Comparison of ENCODE assay signal across 27 cellular contexts in genomic region chr4:102774254-102774653, GRCh38.
"Had no signal": no experiment of that assay in that cellular context is flagged by ENCODE, and none has a peak within 500 bp of the region (broad histone marks: within the 10 kb centered on the region; RNA-seq: fewer than 3 reads in every experiment).

No MANE protein-coding gene starts in this region.

- H3K4me1 ChIP-seq: suprapubic skin, testis, tibial artery, tibial nerve, upper lobe of right lung, uterus, vagina had no signal

- H3K27me3 ChIP-seq: stomach, suprapubic skin, testis, thyroid gland, tibial artery, tibial nerve, transverse colon, upper lobe of left lung, upper lobe of right lung, uterus, vagina had no signal

- DNase-seq: stimulated activated CD4-positive, alpha-beta T cell treated with anti-CD3 and anti-CD28 coated beads, Interleukin-2, amount 100 ng/mL, for 48 hours; stimulated activated CD4-positive, alpha-beta T cell treated with anti-CD3 and anti-CD28 coated beads, Interleukin-4, amount 100 ng/mL, for 1 hour; stimulated activated CD4-positive, alpha-beta T cell treated with anti-CD3 and anti-CD28 coated beads, Interleukin-4, amount 100 ng/mL, for 24 hours; stimulated activated CD4-positive, alpha-beta T cell treated with anti-CD3 and anti-CD28 coated beads, Interleukin-4, amount 100 ng/mL, for 4 hours; stimulated activated CD8-positive, alpha-beta memory T cell treated with anti-CD3 and anti-CD28 coated beads, Interleukin-4, amount 100 ng/mL, for 48 hours; stimulated activated naive B cell treated with anti-CD40 and anti-IgM and Interleukin-4, amounts not matched to agents 10 μg/mL and 1 μg/mL and 100 μg/mL, for 72 hours; stimulated activated naive CD4-positive, alpha-beta T cell; stimulated activated naive CD4-positive, alpha-beta T cell treated with Interleukin-2 at 50 U/mL for 16 hours; stimulated activated naive CD8-positive, alpha-beta T cell treated with anti-CD3 and anti-CD28 coated beads, Interleukin-15, amount 100 ng/mL, for 72 hours; stimulated activated naive CD8-positive, alpha-beta T cell treated with anti-CD3 and anti-CD28 coated beads, Interleukin-15, Interleukin-2, amounts not matched to agents 100 U/mL and 50 U/mL, for 24 hours; stomach; substantia nigra; testis; thyroid gland; tibial artery; transverse colon; trophoblast cell; upper lobe of left lung; upper lobe of right lung; uterus had no signal

- FAIRE-seq: urothelium cell line had no signal

- H3K27ac ChIP-seq: stomach, suprapubic skin, testis, thoracic aorta, thyroid gland, tibial artery, tibial nerve, transverse colon, upper lobe of left lung, upper lobe of right lung, uterus, vagina had no signal

- ATAC-seq: stimulated activated effector memory CD8-positive, alpha-beta T cell treated with anti-CD3 and anti-CD28 coated beads, Interleukin-12 subunit alpha, Interleukin-12 subunit beta, amount 100 ng/mL, for 72 hours; stimulated activated memory B cell treated with anti-CD40 and anti-IgM and Interleukin-4, amounts not matched to agents 10 μg/mL and 1 μg/mL and 100 μg/mL, for 72 hours; stimulated activated naive B cell treated with anti-CD40 and anti-IgM and Interleukin-4, amounts not matched to agents 10 μg/mL and 1 μg/mL and 100 μg/mL, for 72 hours; stimulated activated naive CD8-positive, alpha-beta T cell treated with anti-CD3 and anti-CD28 coated beads, Interleukin-15, amount 100 ng/mL, for 72 hours; stimulated activated naive CD8-positive, alpha-beta T cell treated with anti-CD3 and anti-CD28 coated beads, Interleukin-15, Interleukin-2, amounts not matched to agents 100 U/mL and 50 U/mL, for 24 hours; upper lobe of right lung had no signal

- H3K36me3 ChIP-seq: stomach, suprapubic skin, thoracic aorta, thyroid gland, tibial artery, tibial nerve, transverse colon, upper lobe of left lung, upper lobe of right lung, uterus, vagina had no signal

- H3K9me3 ChIP-seq: stomach, suprapubic skin, testis, thoracic aorta, thyroid gland, tibial artery, tibial nerve, transverse colon, upper lobe of left lung, upper lobe of right lung, uterus, vagina had no signal

- H3K4me3 ChIP-seq: stomach, suprapubic skin, testis, thoracic aorta, thyroid gland, tibial artery, tibial nerve, transverse colon, upper lobe of left lung, upper lobe of right lung, uterus, vagina had no signal
